8 cellular contexts compared by ENCODE assay signal in genomic region chr17:29568331-29569244, GRCh38.
DNase-seq lines count a peak whose midpoint lies in the region; ATAC-seq and TF ChIP-seq lines count a peak whose summit lies in the region.

A gene with protein sequence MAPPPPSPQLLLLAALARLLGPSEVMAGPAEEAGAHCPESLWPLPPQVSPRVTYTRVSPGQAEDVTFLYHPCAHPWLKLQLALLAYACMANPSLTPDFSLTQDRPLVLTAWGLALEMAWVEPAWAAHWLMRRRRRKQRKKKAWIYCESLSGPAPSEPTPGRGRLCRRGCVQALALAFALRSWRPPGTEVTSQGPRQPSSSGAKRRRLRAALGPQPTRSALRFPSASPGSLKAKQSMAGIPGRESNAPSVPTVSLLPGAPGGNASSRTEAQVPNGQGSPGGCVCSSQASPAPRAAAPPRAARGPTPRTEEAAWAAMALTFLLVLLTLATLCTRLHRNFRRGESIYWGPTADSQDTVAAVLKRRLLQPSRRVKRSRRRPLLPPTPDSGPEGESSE (plus strand): TSS chr17:29568701. CDS start chr17:29568759, 58 bp downstream.

- DNase-seq in GM13976 (ENCODE audit: low spot score) (peak; percentile 92), NCI-H2227 treated with DMSO at 0.1 percent for 48 hours (lab: John Stamatoyannopoulos, UW) (peak; percentile 74), cardiac fibroblast (ENCODE audit: low read depth in 2 of 2) (peak; percentile 77 to 86), islet precursor cell (peak; percentile 96), OCI-M2 (lab: John Stamatoyannopoulos, UW; ENCODE audit: unreplicated experiment) (no peak)
- DNase-seq in activated CD4-positive, CD25-positive, alpha-beta regulatory T cell (lab: John Stamatoyannopoulos, UW): peak; percentile 73 to 81 (median 78)
- DNase-seq in stimulated activated CD4-positive, alpha-beta T cell treated with anti-CD3 and anti-CD28 coated beads, Interleukin-15, amount 100 ng/mL, for 24 hours: peak; percentile 95

- peak within 1 kb of the TSS; percentile 67 to 80 for H3K4me3 ChIP-seq in cardiac fibroblast (replicated peaks in 1 of 2; ENCODE audit: low read depth in 2 of 2, low read length in 2 of 2)

- TF ChIP-seq CTCF in GM13976 (IDR thresholded peaks at IDR 0.05; ENCODE audit: borderline replicate concordance, control extremely low read depth, extremely low read depth, insufficient read depth, missing control alignments): no peak
- TF ChIP-seq CTCF in cardiac fibroblast (IDR thresholded peaks at IDR 0.05; ENCODE audit: low read depth, low read length): no peak

- in situ Hi-C loops in GM13976 (cut with MboI; ENCODE audit: low sequenced_read_pairs, unreplicated experiment): no loop called here

- ATAC-seq in HG02943 (IDR thresholded peaks at IDR 0.05; ENCODE audit: low read depth, unreplicated experiment): peak; percentile 34
